20 cellular contexts compared by ENCODE assay signal in the genomic region with DNA sequence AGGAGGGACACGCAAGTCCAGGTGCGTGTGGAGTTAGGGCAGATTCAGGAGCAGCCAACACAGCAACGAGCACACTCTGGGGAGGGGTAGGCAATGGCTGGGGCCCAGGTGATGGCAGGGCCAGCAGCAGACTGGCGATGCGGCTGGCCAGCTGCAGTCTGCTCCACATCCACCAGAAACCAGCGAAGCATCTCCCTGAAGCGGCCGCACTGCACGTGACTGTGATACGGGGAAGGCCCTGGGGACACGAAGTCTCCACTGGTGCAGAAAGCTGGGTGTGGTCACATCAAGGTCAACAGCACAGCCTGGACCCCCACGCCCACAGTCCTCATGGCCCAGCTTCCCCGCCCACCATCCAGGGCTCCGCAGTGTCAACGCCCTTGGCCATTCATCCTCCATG. TPM values are rescaled to one million over a fixed set of nuclear protein-coding genes. Genes with fewer than 3 reads are reported as not detected.
DNase-seq lines count a peak whose midpoint lies in the region; ATAC-seq and TF ChIP-seq lines count a peak whose summit lies in the region.
"Had no signal": no experiment of that assay in that cellular context is flagged by ENCODE, and none has a peak within 500 bp of the region (broad histone marks: within the 10 kb centered on the region; RNA-seq: fewer than 3 reads in every experiment).

No MANE protein-coding gene starts in this region.

- no peaks in the 10 kb centered on the region for H3K36me3 Mint-ChIP-seq in glutamatergic neuron (ENCODE audit: unreplicated experiment)

- H3K36me3 ChIP-seq in right atrium auricular region (peaks cover 68% of the 10 kb centered on the region), psoas muscle (ENCODE audit: insufficient read depth in 1 of 2, low read depth in 1 of 2) (peaks cover 8 to 65% of the 10 kb centered on the region in 2 donors), uterus (no peaks in the 10 kb centered on the region)

- H3K4me3 ChIP-seq in right atrium auricular region (no peak overlapping the region), psoas muscle (no peak overlapping the region), uterus (no peak overlapping the region)
- H3K4me3 ChIP-seq: lung had no signal

- ATAC-seq in Right ventricle myocardium superior (ENCODE audit: poor library complexity) (no peak), psoas muscle (no peak), esophagus mucosa (no peak)
- ATAC-seq: effector memory CD8-positive, alpha-beta T cell; Panc1 had no signal

- TF ChIP-seq CTCF in right atrium auricular region (IDR thresholded peaks at IDR 0.05) (no peak), glutamatergic neuron (IDR thresholded peaks at IDR 0.05; ENCODE audit: partially characterized antibody, unreplicated experiment) (no peak), psoas muscle (IDR thresholded peaks at IDR 0.05) (no peak), uterus (IDR thresholded peaks at IDR 0.05) (no peak)

- H3K4me1 ChIP-seq in right atrium auricular region, result peaks cover 4 to 52% of the 10 kb centered on the region in 2 donors
- H3K4me1 ChIP-seq in psoas muscle, result peaks cover 52% of the 10 kb centered on the region
- H3K4me1 ChIP-seq in uterus, result peaks cover 26 to 43% of the 10 kb centered on the region in 2 donors

- no peaks in the 10 kb centered on the region for H3K27me3 ChIP-seq in right atrium auricular region
- H3K27me3 ChIP-seq in psoas muscle (ENCODE audit: insufficient read depth in 3 of 3, low read length in 2 of 3), result no peaks in the 10 kb centered on the region
- no peaks in the 10 kb centered on the region for H3K27me3 ChIP-seq in uterus

- DNase-seq in Right ventricle myocardium superior, result peak; percentile 72
- DNase-seq in right atrium auricular region (ENCODE audit: low spot score), result no peak
- DNase-seq in glutamatergic neuron, result no peak
- DNase-seq in psoas muscle, result no peak
- DNase-seq in uterus, result peak; percentile 37 to 42
- DNase-seq in SK-N-DZ (ENCODE audit: low spot score), result no peak
- no peak for DNase-seq in DMS114 treated with DMSO at 0.1 percent for 48 hours (lab: John Stamatoyannopoulos, UW; ENCODE audit: unreplicated experiment)
- DNase-seq: activated CD4-positive, alpha-beta T cell treated with anti-CD3 and anti-CD28 coated beads, Interleukin-2, amount 50 U/mL, for 1 hour; activated naive CD8-positive, alpha-beta T cell treated with anti-CD3 and anti-CD28 coated beads for 36 hours; CD4-positive, CD25-positive, alpha-beta regulatory T cell; DMS79 treated with DMSO at 0.1 percent for 48 hours; effector memory CD8-positive, alpha-beta T cell; MV-4-11; NCI-H69; stimulated activated CD4-positive, alpha-beta T cell treated with anti-CD3 and anti-CD28 coated beads, Interleukin-1b, Interleukin-23, amount 100 ng/mL, for 48 hours had no signal

- H3K4me3 Mint-ChIP-seq in glutamatergic neuron (ENCODE audit: unreplicated experiment), result peak overlapping the region; percentile 49
- H3K4me3 Mint-ChIP-seq: activated naive CD8-positive, alpha-beta T cell treated with anti-CD3 and anti-CD28 coated beads for 36 hours; CD4-positive, CD25-positive, alpha-beta regulatory T cell; effector memory CD8-positive, alpha-beta T cell had no signal

- peaks cover 11% of the 10 kb centered on the region for H3K4me1 Mint-ChIP-seq in glutamatergic neuron (ENCODE audit: low read depth, unreplicated experiment)
- H3K4me1 Mint-ChIP-seq: activated naive CD8-positive, alpha-beta T cell treated with anti-CD3 and anti-CD28 coated beads for 36 hours had no signal

- H3K9me3 ChIP-seq in right atrium auricular region (no peaks in the 10 kb centered on the region), psoas muscle (no peaks in the 10 kb centered on the region), uterus (no peaks in the 10 kb centered on the region)

- WGBS in psoas muscle, 3 donors, result 64 to 79% (median 64%) methylated on average over 15 of the region's 15 CpGs

- H3K27me3 Mint-ChIP-seq in glutamatergic neuron (ENCODE audit: unreplicated experiment), result peaks cover 8% of the 10 kb centered on the region
- H3K27me3 Mint-ChIP-seq: activated naive CD8-positive, alpha-beta T cell treated with anti-CD3 and anti-CD28 coated beads for 36 hours; CD4-positive, CD25-positive, alpha-beta regulatory T cell; effector memory CD8-positive, alpha-beta T cell had no signal

- peak overlapping the region; percentile 43 for H3K27ac Mint-ChIP-seq in glutamatergic neuron (ENCODE audit: unreplicated experiment)
- H3K27ac Mint-ChIP-seq: CD4-positive, CD25-positive, alpha-beta regulatory T cell had no signal

- no peak for TF ChIP-seq POLR2A in uterus (IDR thresholded peaks at IDR 0.05)

- intact Hi-C loops in Right ventricle myocardium superior (cut with DNase I) (loop anchor here (5.0 to 10.0 kb wide), 3 partner anchors 76 to 139 kb away; partner anchors contain the start of gene AKAP8), psoas muscle (cut with DNase I) (loop anchor here (5.0 to 10.0 kb wide), 2 partner anchors 76 to 181 kb away; no protein-coding TSS in a partner anchor), uterus (cut with DNase I; ENCODE audit: low total_unique reads) (loop anchor here (10.0 kb wide), 1 partner anchor 59 kb away; no protein-coding TSS in a partner anchor)

- peaks cover 17% of the 10 kb centered on the region for H3K9me3 Mint-ChIP-seq in glutamatergic neuron (ENCODE audit: unreplicated experiment)
- H3K9me3 Mint-ChIP-seq: activated naive CD8-positive, alpha-beta T cell treated with anti-CD3 and anti-CD28 coated beads for 36 hours; effector memory CD8-positive, alpha-beta T cell had no signal

- H3K27ac ChIP-seq in right atrium auricular region (peak overlapping the region in 1 of 2 donors; percentile 87), psoas muscle (peak overlapping the region; percentile 91), uterus (peak overlapping the region; percentile 83 to 89)

RNA-seq across cellular contexts. Expression of gene EPHX3, which starts 21.3 kb away (rescaled TPM):
- total RNA-seq in Right ventricle myocardium superior (0.27 TPM), right atrium auricular region (under 1 TPM; 0.52 to 0.63 TPM), glutamatergic neuron (ENCODE audit: unreplicated experiment) (0.61 TPM), psoas muscle (under 1 TPM in 2 of 4 donors, not detected in 2; 0.19 to 0.20 TPM), uterus (under 1 TPM in 2 of 4 donors, not detected in 2; 0.35 to 0.64 TPM), esophagus mucosa (34.6 TPM)
- polyA plus RNA-seq in psoas muscle, result under 1 TPM; 0.05 to 0.20 (median 0.08) TPM
- polyA plus RNA-seq in SK-N-DZ (2014; cell fraction: cytosol; rRNA removed), result 0.09 TPM in 1 of 2 replicates, not detected in the other
- polyA plus RNA-seq in SK-N-DZ (2014; cell fraction: nucleus; rRNA removed), result 0.14 and 0.46 TPM in 2 replicates
- total RNA-seq: A172; activated naive CD8-positive, alpha-beta T cell treated with anti-CD3 and anti-CD28 coated beads for 36 hours; myocyte had no signal
- polyA plus RNA-seq: CD4-positive, CD25-positive, alpha-beta regulatory T cell had no signal

RNA-seq across cellular contexts. Expression of gene NOTCH3, which starts 52.7 kb away (rescaled TPM):
- total RNA-seq in Right ventricle myocardium superior (25.0 TPM), right atrium auricular region (10 to 100 TPM; 16.8 to 34.2 TPM), glutamatergic neuron (ENCODE audit: unreplicated experiment) (3.6 TPM), psoas muscle (10 to 100 TPM; 29.4 to 80.8 (median 34.0) TPM), uterus (100 to 1,000 TPM in 2 of 4 donors, 10 to 100 TPM in 1, 1 to 10 TPM in 1; 9.4 to 166 (median 96.9) TPM), esophagus mucosa (149 TPM)
- polyA plus RNA-seq in psoas muscle, result 10 to 100 TPM in 1 of 3 donors, 1 to 10 TPM in 2; 8.2 to 11.6 (median 8.8) TPM
- polyA plus RNA-seq in SK-N-DZ (2014; cell fraction: cytosol; rRNA removed), result 12.9 and 19.6 TPM in 2 replicates
- polyA plus RNA-seq in SK-N-DZ (2014; cell fraction: nucleus; rRNA removed), result 11.2 and 15.9 TPM in 2 replicates
- total RNA-seq: CD4-positive, CD25-positive, alpha-beta regulatory T cell had no signal
- polyA plus RNA-seq: CD4-positive, CD25-positive, alpha-beta regulatory T cell had no signal

Comparison
In these comparisons a context has a peak if more than half of its experiments do, and no peak if none do; other contexts are left out.
1. DNase-seq: peak in Right ventricle myocardium superior (single experiment) and uterus (2 of 2); none in right atrium auricular region (single experiment), glutamatergic neuron (single experiment), psoas muscle (0 of 2), SK-N-DZ (single experiment) and DMS114 treated with DMSO at 0.1 percent for 48 hours (single experiment).
2. RNA of gene EPHX3, which starts 21.3 kb away (total RNA-seq): 34.6 TPM in esophagus mucosa (single experiment); 0.52 to 0.63 TPM in right atrium auricular region, 0.61 TPM in glutamatergic neuron (single experiment), 0.35 to 0.64 TPM in uterus, 0.27 TPM in Right ventricle myocardium superior (single experiment) and 0.19 to 0.20 TPM in psoas muscle; every median in the first group is over 10 times any median in the second.